Comparison of ENCODE assay signal across 16 cellular contexts in genomic region chr17:72477529-72477928, GRCh38.
DNase-seq lines count a peak whose midpoint lies in the region; ATAC-seq and TF ChIP-seq lines count a peak whose summit lies in the region.
"Had no signal": no experiment of that assay in that cellular context is flagged by ENCODE, and none has a peak within 500 bp of the region (broad histone marks: within the 10 kb centered on the region; RNA-seq: fewer than 3 reads in every experiment).

No MANE protein-coding gene starts in this region.

- H3F3A ChIP-seq in GM23338 (replicated peaks; ENCODE audit: low read depth), result no peaks in the 10 kb centered on the region; the same call in 1 of the 2 replicates

- H3K27me3 Mint-ChIP-seq in GM23338 (ENCODE audit: insufficient read depth, low read depth, poor library complexity), result peaks cover 13% of the 10 kb centered on the region
- no peaks in the 10 kb centered on the region for H3K27me3 Mint-ChIP-seq in progenitor cell of endocrine pancreas

- peaks cover 31% of the 10 kb centered on the region for H3K4me1 ChIP-seq in GM23338 (ENCODE audit: insufficient read depth)

- ATAC-seq in GM23338, result no peak
- ATAC-seq in SK-N-SH treated with all-trans-retinoic acid at 6 μM for 48 hours, result no peak
- no peak for ATAC-seq in HG03460 (IDR thresholded peaks at IDR 0.05; ENCODE audit: unreplicated experiment)

- H3K9me3 Mint-ChIP-seq in GM23338 (peaks cover 22% of the 10 kb centered on the region; the same call in 2 of the 3 replicates), progenitor cell of endocrine pancreas (ENCODE audit: low read depth) (peaks cover 3% of the 10 kb centered on the region)
- H3K9me3 Mint-ChIP-seq: T-helper 2 cell treated with Interferon-gamma antibody and Interleukin-4, amounts not matched to agents 5 μg/mL and 100 μg/mL, for 36 hours had no signal

- H3K4me1 Mint-ChIP-seq in GM23338 (peaks cover 41% of the 10 kb centered on the region), progenitor cell of endocrine pancreas (ENCODE audit: low read depth) (peaks cover 36% of the 10 kb centered on the region)
- H3K4me1 Mint-ChIP-seq: activated naive CD8-positive, alpha-beta T cell treated with anti-CD3 and anti-CD28 coated beads, Interleukin-2, amount 10 ng/mL, durations not matched to agents 7 days and 5 days had no signal

- no peaks in the 10 kb centered on the region for H3K36me3 ChIP-seq in GM23338 (ENCODE audit: insufficient read depth)

- TF ChIP-seq CTCF in GM23338 (conservative IDR thresholded peaks at IDR 0.05; ENCODE audit: low read depth in 2 of 2) (no peak), progenitor cell of endocrine pancreas (IDR thresholded peaks at IDR 0.05; ENCODE audit: unreplicated experiment) (no peak)

- no peak overlapping the region for H2AFZ ChIP-seq in GM23338

- H4K20me1 ChIP-seq in GM23338 (replicated peaks; ENCODE audit: insufficient read depth), result no peaks in the 10 kb centered on the region

- DNase-seq in GM23338 (ENCODE audit: low spot score) (no peak), NCI-H2107 treated with DMSO at 0.1 percent for 48 hours (lab: John Stamatoyannopoulos, UW; ENCODE audit: unreplicated experiment) (peak; percentile 44), caudate nucleus (lab: John Stamatoyannopoulos, UW) (peak in 1 of 61 donors; percentile 42), progenitor cell of endocrine pancreas (ENCODE audit: low spot score, unreplicated experiment) (no peak), HuH-7 (ENCODE audit: low spot score) (no peak)
- DNase-seq in stimulated activated CD8-positive, alpha-beta memory T cell treated with anti-CD3 and anti-CD28 coated beads, Interleukin-4, amount 100 ng/mL, for 48 hours, result no peak
- DNase-seq: activated CD8-positive, alpha-beta memory T cell treated with anti-CD3 and anti-CD28 coated beads for 24 hours; activated naive CD8-positive, alpha-beta T cell treated with anti-CD3 and anti-CD28 coated beads, Interleukin-2, amount 10 ng/mL, durations not matched to agents 7 days and 5 days; CD4-positive, alpha-beta T cell; KBM-7; posterior cingulate gyrus; stimulated activated CD4-positive, alpha-beta T cell treated with anti-CD3 and anti-CD28 coated beads, Interleukin-2, amount 100 ng/mL, for 48 hours; stimulated activated naive CD4-positive, alpha-beta T cell treated with Interleukin-2 at 50 U/mL for 16 hours had no signal

- no peaks in the 10 kb centered on the region for H3K27me3 ChIP-seq in GM23338 (ENCODE audit: insufficient read depth)

- no peaks in the 10 kb centered on the region for H3K79me2 ChIP-seq in GM23338 (replicated peaks; ENCODE audit: insufficient read depth)

- peak overlapping the region; percentile 58; the same call in 1 of the 2 replicates for H3K4me2 ChIP-seq in GM23338

- peaks cover 15% of the 10 kb centered on the region for H3K36me3 Mint-ChIP-seq in GM23338 (ENCODE audit: low read depth)
- peaks cover 5% of the 10 kb centered on the region for H3K36me3 Mint-ChIP-seq in progenitor cell of endocrine pancreas (ENCODE audit: insufficient read depth)
- H3K36me3 Mint-ChIP-seq: activated naive CD8-positive, alpha-beta T cell treated with anti-CD3 and anti-CD28 coated beads, Interleukin-2, amount 10 ng/mL, durations not matched to agents 7 days and 5 days had no signal

- H3K27ac ChIP-seq in GM23338 (ENCODE audit: low read depth) (no peak overlapping the region), caudate nucleus (ENCODE audit: low read depth, low read length) (peak overlapping the region; percentile 79)

- no peak overlapping the region for H3K4me3 Mint-ChIP-seq in GM23338
- no peak overlapping the region for H3K4me3 Mint-ChIP-seq in progenitor cell of endocrine pancreas (ENCODE audit: low read depth)
- H3K4me3 Mint-ChIP-seq: activated naive CD8-positive, alpha-beta T cell treated with anti-CD3 and anti-CD28 coated beads, Interleukin-2, amount 10 ng/mL, durations not matched to agents 7 days and 5 days; CD4-positive, alpha-beta T cell; T-helper 2 cell treated with Interferon-gamma antibody and Interleukin-4, amounts not matched to agents 5 μg/mL and 100 μg/mL, for 36 hours had no signal

- no peak overlapping the region; the same call in 1 of the 2 replicates for H3K4me3 ChIP-seq in GM23338

- peak overlapping the region; percentile 50; the same call in 1 of the 2 replicates for H3K27ac Mint-ChIP-seq in GM23338
- H3K27ac Mint-ChIP-seq in progenitor cell of endocrine pancreas, result peak overlapping the region; percentile 88
- H3K27ac Mint-ChIP-seq: activated naive CD8-positive, alpha-beta T cell treated with anti-CD3 and anti-CD28 coated beads, Interleukin-2, amount 10 ng/mL, durations not matched to agents 7 days and 5 days; CD4-positive, alpha-beta T cell; T-helper 2 cell treated with Interferon-gamma antibody and Interleukin-4, amounts not matched to agents 5 μg/mL and 100 μg/mL, for 36 hours had no signal

- peaks cover 12% of the 10 kb centered on the region; the same call in 1 of the 2 replicates for H3K9me2 ChIP-seq in GM23338 (ENCODE audit: insufficient read depth)

TF ChIP-seq in GM23338, 12 proteins besides CTCF, POLR2A, EP300 and RAD21 (continues in another document):
- TF ChIP-seq NANOG (IDR thresholded peaks at IDR 0.05; ENCODE audit: borderline replicate concordance) (no peak), ZNF114 (CRISPR knock-in tag; IDR thresholded peaks at IDR 0.05) (no peak)

TF ChIP-seq in SK-N-SH treated with all-trans-retinoic acid at 6 μM for 48 hours, 23 proteins besides CTCF, POLR2A, EP300 and RAD21:
- TF ChIP-seq TSHZ2 (CRISPR knock-in tag; IDR thresholded peaks at IDR 0.05) (no peak), CSRNP3 (CRISPR knock-in tag; IDR thresholded peaks at IDR 0.05) (no peak), POU6F1 (CRISPR knock-in tag; IDR thresholded peaks at IDR 0.05; ENCODE audit: borderline replicate concordance, low read depth) (no peak), SNAI2 (CRISPR knock-in tag; IDR thresholded peaks at IDR 0.05) (no peak), CREB5 (CRISPR knock-in tag; IDR thresholded peaks at IDR 0.05; ENCODE audit: low read depth) (no peak), GLIS3 (CRISPR knock-in tag; IDR thresholded peaks at IDR 0.05) (no peak), BACH2 (CRISPR knock-in tag; IDR thresholded peaks at IDR 0.05; ENCODE audit: borderline replicate concordance) (no peak), ZNF565 (CRISPR knock-in tag; conservative IDR thresholded peaks at IDR 0.05; ENCODE audit: low read depth) (no peak)
